In the genomic region with DNA sequence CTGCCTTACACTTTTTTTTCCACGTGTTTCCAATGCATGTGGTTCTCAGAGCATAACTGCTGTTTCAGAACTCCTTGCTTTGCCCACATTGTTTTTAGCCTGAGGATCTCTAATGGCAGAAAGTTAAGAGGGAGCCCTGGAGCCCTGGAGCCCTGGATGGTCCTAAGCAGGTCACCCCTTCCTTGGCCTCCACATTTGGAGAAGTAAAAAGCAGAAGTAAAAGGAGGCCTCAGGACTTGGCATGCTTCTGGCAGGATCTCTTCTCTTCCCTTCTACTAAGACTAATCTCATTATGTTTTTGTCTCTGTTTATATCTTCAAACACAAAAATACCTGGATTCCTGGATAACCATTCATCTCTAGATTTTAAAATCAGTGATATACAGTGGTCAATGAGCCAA, we compare ENCODE assay signal across 2 cellular contexts.
TF ChIP-seq lines count a peak whose summit lies in the region.

No MANE protein-coding gene starts in this region.

TF ChIP-seq in HepG2, 621 proteins besides CTCF, POLR2A, EP300 and RAD21:
- TF ChIP-seq MTA3 (CRISPR knock-in tag; IDR thresholded peaks at IDR 0.05) = no peak
- TF ChIP-seq, protein P1, sequence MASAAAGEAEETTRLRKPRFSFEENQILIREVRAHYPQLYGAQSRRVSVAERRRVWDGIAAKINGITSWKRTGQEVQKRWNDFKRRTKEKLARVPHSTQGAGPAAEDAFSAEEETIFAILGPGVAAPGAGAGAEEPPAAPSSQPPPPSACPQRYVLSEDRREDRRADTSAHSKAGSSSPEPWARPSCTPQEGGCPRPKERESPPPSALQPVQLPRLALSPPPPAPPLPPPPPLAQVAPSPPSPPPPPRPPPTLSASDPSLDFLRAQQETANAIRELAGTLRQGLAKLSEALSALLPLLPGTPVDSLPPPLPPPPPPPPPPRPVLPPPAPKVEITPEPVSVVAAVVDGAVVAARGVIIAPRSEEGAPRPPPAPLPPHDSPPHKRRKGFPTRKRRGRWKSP (CRISPR knock-in tag; IDR thresholded peaks at IDR 0.05) = no peak
- no peak for TF ChIP-seq SKI (IDR thresholded peaks at IDR 0.05; ENCODE audit: partially characterized antibody)
- no peak for TF ChIP-seq IRF2 (CRISPR knock-in tag; IDR thresholded peaks at IDR 0.05)
- no peak for TF ChIP-seq ZSCAN31 (CRISPR knock-in tag; IDR thresholded peaks at IDR 0.05; ENCODE audit: low read depth)
- no peak for TF ChIP-seq ZFP82 (CRISPR knock-in tag; IDR thresholded peaks at IDR 0.05; ENCODE audit: borderline replicate concordance)
- TF ChIP-seq, protein P2, sequence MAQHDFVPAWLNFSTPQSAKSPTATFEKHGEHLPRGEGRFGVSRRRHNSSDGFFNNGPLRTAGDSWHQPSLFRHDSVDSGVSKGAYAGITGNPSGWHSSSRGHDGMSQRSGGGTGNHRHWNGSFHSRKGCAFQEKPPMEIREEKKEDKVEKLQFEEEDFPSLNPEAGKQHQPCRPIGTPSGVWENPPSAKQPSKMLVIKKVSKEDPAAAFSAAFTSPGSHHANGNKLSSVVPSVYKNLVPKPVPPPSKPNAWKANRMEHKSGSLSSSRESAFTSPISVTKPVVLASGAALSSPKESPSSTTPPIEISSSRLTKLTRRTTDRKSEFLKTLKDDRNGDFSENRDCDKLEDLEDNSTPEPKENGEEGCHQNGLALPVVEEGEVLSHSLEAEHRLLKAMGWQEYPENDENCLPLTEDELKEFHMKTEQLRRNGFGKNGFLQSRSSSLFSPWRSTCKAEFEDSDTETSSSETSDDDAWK (CRISPR knock-in tag; IDR thresholded peaks at IDR 0.05) = no peak
- no peak for TF ChIP-seq MZF1 (CRISPR knock-in tag; IDR thresholded peaks at IDR 0.05; ENCODE audit: borderline replicate concordance)
- TF ChIP-seq NFE2L2 (IDR thresholded peaks at IDR 0.05; ENCODE audit: low read length) = no peak
- TF ChIP-seq ZFP36 (IDR thresholded peaks at IDR 0.05; ENCODE audit: borderline replicate concordance, low read depth, low read length, partially characterized antibody) = no peak
- TF ChIP-seq KLF15 (CRISPR knock-in tag; IDR thresholded peaks at IDR 0.05; ENCODE audit: borderline replicate concordance) = no peak
- no peak for TF ChIP-seq SIX4 (CRISPR knock-in tag; IDR thresholded peaks at IDR 0.05)
- no peak for TF ChIP-seq SRSF1 (optimal IDR thresholded peaks at IDR 0.05; ENCODE audit: low read depth, low read length)
- no peak for TF ChIP-seq HNRNPUL1 (IDR thresholded peaks at IDR 0.05; ENCODE audit: low read depth, low read length)
- TF ChIP-seq FOXK1 (CRISPR knock-in tag; IDR thresholded peaks at IDR 0.05; ENCODE audit: borderline replicate concordance, low read depth) = no peak
- TF ChIP-seq ZBTB1 (CRISPR knock-in tag; IDR thresholded peaks at IDR 0.05; ENCODE audit: borderline replicate concordance) = no peak

TF ChIP-seq in H1, 55 proteins besides CTCF, POLR2A, EP300 and RAD21:
- TF ChIP-seq POLR2AphosphoS5 (IDR thresholded peaks at IDR 0.05; ENCODE audit: low read depth, low read length) (no peak), GABPA (IDR thresholded peaks at IDR 0.05; ENCODE audit: borderline replicate concordance, insufficient read depth, low read length) (no peak), KDM1A (IDR thresholded peaks at IDR 0.05; ENCODE audit: borderline replicate concordance, low read length) (no peak), TEAD4 (IDR thresholded peaks at IDR 0.05; ENCODE audit: low read depth, low read length) (no peak), SP2 (IDR thresholded peaks at IDR 0.05; ENCODE audit: low read length) (no peak), SUZ12 (IDR thresholded peaks at IDR 0.05; ENCODE audit: low read length) (no peak), NANOG (IDR thresholded peaks at IDR 0.05; ENCODE audit: insufficient read depth, low read depth, low read length, poor library complexity, severe bottlenecking) (no peak), CEBPB (IDR thresholded peaks at IDR 0.05; ENCODE audit: low read depth, low read length) (no peak), HDAC2 (IDR thresholded peaks at IDR 0.05; ENCODE audit: borderline replicate concordance in 1 of 2, low read depth in 2 of 2, low read length in 2 of 2) (no peak), SIRT6 (IDR thresholded peaks at IDR 0.05; ENCODE audit: low read length) (no peak), SP1 (IDR thresholded peaks at IDR 0.05; ENCODE audit: low read depth, low read length) (no peak), TBP (IDR thresholded peaks at IDR 0.05; ENCODE audit: low read depth, low read length) (no peak)
- TF ChIP-seq, protein P3, sequence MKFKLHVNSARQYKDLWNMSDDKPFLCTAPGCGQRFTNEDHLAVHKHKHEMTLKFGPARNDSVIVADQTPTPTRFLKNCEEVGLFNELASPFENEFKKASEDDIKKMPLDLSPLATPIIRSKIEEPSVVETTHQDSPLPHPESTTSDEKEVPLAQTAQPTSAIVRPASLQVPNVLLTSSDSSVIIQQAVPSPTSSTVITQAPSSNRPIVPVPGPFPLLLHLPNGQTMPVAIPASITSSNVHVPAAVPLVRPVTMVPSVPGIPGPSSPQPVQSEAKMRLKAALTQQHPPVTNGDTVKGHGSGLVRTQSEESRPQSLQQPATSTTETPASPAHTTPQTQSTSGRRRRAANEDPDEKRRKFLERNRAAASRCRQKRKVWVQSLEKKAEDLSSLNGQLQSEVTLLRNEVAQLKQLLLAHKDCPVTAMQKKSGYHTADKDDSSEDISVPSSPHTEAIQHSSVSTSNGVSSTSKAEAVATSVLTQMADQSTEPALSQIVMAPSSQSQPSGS (IDR thresholded peaks at IDR 0.05; ENCODE audit: low read length) = no peak
